11 cellular contexts compared by ENCODE assay signal in the genomic region with DNA sequence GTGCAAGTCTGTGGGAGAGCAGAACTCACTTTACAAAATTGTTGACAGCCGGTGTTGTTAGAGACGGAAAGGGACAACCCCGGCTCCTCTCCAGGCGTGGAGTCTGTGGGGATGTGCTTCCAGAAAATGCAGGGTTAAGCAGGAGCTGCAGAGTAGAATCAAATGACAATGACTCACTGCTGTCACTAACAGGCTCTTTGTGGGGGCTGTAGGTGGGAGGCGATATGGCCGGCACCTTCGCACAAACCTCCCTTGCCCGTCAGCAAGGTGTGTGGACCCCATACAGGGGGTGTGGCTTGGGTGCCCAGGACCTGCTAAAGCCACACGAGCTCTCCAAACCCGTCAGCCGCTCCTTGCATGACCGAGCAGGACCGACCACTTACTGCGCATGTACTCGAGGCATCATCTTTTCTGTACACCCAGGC. TPM values are rescaled to one million over a fixed set of nuclear protein-coding genes. Genes with fewer than 3 reads are reported as not detected.
DNase-seq lines count a peak whose midpoint lies in the region; ATAC-seq and TF ChIP-seq lines count a peak whose summit lies in the region.
"Had no signal": no experiment of that assay in that cellular context is flagged by ENCODE, and none has a peak within 500 bp of the region (broad histone marks: within the 10 kb centered on the region; RNA-seq: fewer than 3 reads in every experiment).

No MANE protein-coding gene starts in this region.

- no peaks in the 10 kb centered on the region for H3K27me3 ChIP-seq in fibroblast of lung (ENCODE audit: control insufficient read depth, insufficient read depth, low read length)
- H3K27me3 ChIP-seq in muscle layer of colon (ENCODE audit: control insufficient read depth in 1 of 2, insufficient read depth in 2 of 2, low read length in 2 of 2): no peaks in the 10 kb centered on the region

- H3K9me3 ChIP-seq in fibroblast of lung (ENCODE audit: control insufficient read depth, insufficient read depth, low read depth, low read length) (no peaks in the 10 kb centered on the region), muscle layer of colon (ENCODE audit: low read length) (no peaks in the 10 kb centered on the region)

- no peak for TF ChIP-seq CTCF in fibroblast of lung (conservative IDR thresholded peaks at IDR 0.05 in 1 of 2, IDR thresholded peaks at IDR 0.05 in 1 of 2; ENCODE audit: low read depth in 1 of 2, low read length in 2 of 2)
- no peak for TF ChIP-seq CTCF in type B pancreatic cell (conservative IDR thresholded peaks at IDR 0.05)

- no peaks in the 10 kb centered on the region for H3K79me2 ChIP-seq in fibroblast of lung (ENCODE audit: control insufficient read depth, insufficient read depth, low read length)

- H4K20me1 ChIP-seq in fibroblast of lung (ENCODE audit: control insufficient read depth, extremely low read depth, insufficient read depth, low read length): no peaks in the 10 kb centered on the region

- no peak for ATAC-seq in GM21447 (IDR thresholded peaks at IDR 0.05; ENCODE audit: unreplicated experiment)

- no peaks in the 10 kb centered on the region for H3K9me3 Mint-ChIP-seq in type B pancreatic cell

- peaks cover 3% of the 10 kb centered on the region for H3K36me3 Mint-ChIP-seq in type B pancreatic cell

- DNase-seq in DMS 273 (lab: John Stamatoyannopoulos, UW; ENCODE audit: unreplicated experiment): peak; percentile 60
- DNase-seq in DMS 273 treated with DMSO at 0.1 percent for 48 hours (lab: John Stamatoyannopoulos, UW): no peak
- no peak for DNase-seq in fibroblast of lung (ENCODE audit: low read depth in 2 of 2)
- DNase-seq in type B pancreatic cell (ENCODE audit: extremely low spot score, unreplicated experiment): no peak
- no peak for DNase-seq in activated effector memory CD4-positive, alpha-beta T cell treated with Interleukin-2 at 50 U/mL for 16 hours
- DNase-seq in central memory CD4-positive, alpha-beta T cell: no peak
- DNase-seq: NCI-H524; stimulated activated CD4-positive, alpha-beta T cell treated with anti-CD3 and anti-CD28 coated beads, Interleukin-2, amount 100 ng/mL, for 48 hours had no signal

- H3K9ac ChIP-seq in fibroblast of lung (ENCODE audit: insufficient read depth, low read length) (no peak overlapping the region), muscle layer of colon (ENCODE audit: low read length) (no peak overlapping the region)

- H3K36me3 ChIP-seq in fibroblast of lung (ENCODE audit: control insufficient read depth, insufficient read depth, low read length) (peaks cover 1% of the 10 kb centered on the region), muscle layer of colon (ENCODE audit: insufficient read depth, low read length) (peaks cover 54% of the 10 kb centered on the region)

- peak overlapping the region; percentile 64 for H3K27ac Mint-ChIP-seq in type B pancreatic cell

- H3K4me3 ChIP-seq in fibroblast of lung (replicated peaks in 1 of 4; ENCODE audit: control extremely low read depth in 1 of 4, insufficient read depth in 1 of 4, low read depth in 3 of 4, low read length in 4 of 4): no peak overlapping the region
- peak overlapping the region in 1 of 2 donors; percentile 20 for H3K4me3 ChIP-seq in muscle layer of colon (ENCODE audit: low read depth in 1 of 2, low read length in 2 of 2)

- H3K4me3 Mint-ChIP-seq in type B pancreatic cell: peak overlapping the region; percentile 2

- H3K27me3 Mint-ChIP-seq in type B pancreatic cell: no peaks in the 10 kb centered on the region

- H3K4me1 Mint-ChIP-seq in type B pancreatic cell (ENCODE audit: unreplicated experiment): peaks cover 23% of the 10 kb centered on the region

- peak overlapping the region; percentile 13 for H3K4me2 ChIP-seq in fibroblast of lung (ENCODE audit: extremely low read depth, insufficient read depth, low read length)

- H3K27ac ChIP-seq in fibroblast of lung (ENCODE audit: insufficient read depth, low read length) (no peak overlapping the region), muscle layer of colon (ENCODE audit: low read depth, low read length) (peak overlapping the region; percentile 89)
- H3K27ac ChIP-seq: 22Rv1 had no signal

- peaks cover 14% of the 10 kb centered on the region for H3K4me1 ChIP-seq in fibroblast of lung (ENCODE audit: control insufficient read depth, extremely low read depth, insufficient read depth, low read length)
- H3K4me1 ChIP-seq in muscle layer of colon (ENCODE audit: insufficient read depth, low read length): peaks cover 54% of the 10 kb centered on the region

- no peak overlapping the region for H2AFZ ChIP-seq in fibroblast of lung (ENCODE audit: low read length)

RNA-seq across cellular contexts. Expression of a gene that starts 5.8 kb away (rescaled TPM):
- 19.2 and 19.3 TPM in 2 replicates for total RNA-seq in fibroblast of lung
- polyA plus RNA-seq in fibroblast of lung: 41.0 and 44.6 TPM in 2 replicates
- polyA plus RNA-seq in fibroblast of lung (2012): 27.6 and 28.3 TPM in 2 replicates
- 178 and 230 TPM in 2 replicates for polyA minus RNA-seq in fibroblast of lung (ENCODE audit: low replicate concordance)
- total RNA-seq in type B pancreatic cell (ENCODE audit: low replicate concordance): 29.9 and 44.9 TPM in 2 replicates

RNA-seq across cellular contexts. Expression of a gene that starts 29.0 kb away (rescaled TPM):
- total RNA-seq in fibroblast of lung: 2.1 and 2.3 TPM in 2 replicates
- 1.4 and 3.8 TPM in 2 replicates for polyA plus RNA-seq in fibroblast of lung
- polyA plus RNA-seq in fibroblast of lung (2012): 6.5 and 13.5 TPM in 2 replicates
- polyA minus RNA-seq in fibroblast of lung (ENCODE audit: low replicate concordance): 2.1 and 14.8 TPM in 2 replicates
- total RNA-seq in type B pancreatic cell (ENCODE audit: low replicate concordance): 2.2 and 14.1 TPM in 2 replicates

RNA-seq across cellular contexts. Expression of a gene that starts 45.0 kb away (rescaled TPM):
- 89.1 and 269 TPM in 2 replicates for total RNA-seq in fibroblast of lung
- polyA plus RNA-seq in fibroblast of lung: 67.3 and 76.6 TPM in 2 replicates
- 120 and 129 TPM in 2 replicates for polyA plus RNA-seq in fibroblast of lung (2012)
- 307 and 449 TPM in 2 replicates for polyA minus RNA-seq in fibroblast of lung (ENCODE audit: low replicate concordance)
- 20.3 and 27.3 TPM in 2 replicates for total RNA-seq in type B pancreatic cell (ENCODE audit: low replicate concordance)

RNA-seq across cellular contexts. Expression of a gene that starts 49.5 kb away (rescaled TPM):
- total RNA-seq in fibroblast of lung: 41.5 and 45.5 TPM in 2 replicates
- 22.1 and 26.0 TPM in 2 replicates for polyA plus RNA-seq in fibroblast of lung
- polyA plus RNA-seq in fibroblast of lung (2012): 37.9 and 40.6 TPM in 2 replicates
- 25.3 and 28.3 TPM in 2 replicates for polyA minus RNA-seq in fibroblast of lung (ENCODE audit: low replicate concordance)
- 45.6 and 51.5 TPM in 2 replicates for total RNA-seq in type B pancreatic cell (ENCODE audit: low replicate concordance)
